8 cellular contexts compared by ENCODE assay signal in genomic region chr7:23470290-23471089, GRCh38. TPM values are rescaled to one million over a fixed set of nuclear protein-coding genes. Genes with fewer than 3 reads are reported as not detected.
DNase-seq lines count a peak whose midpoint lies in the region; ATAC-seq and TF ChIP-seq lines count a peak whose summit lies in the region.

TSS of gene IGF2BP3 (minus strand) at chr7:23470491. CDS start at chr7:23470110, 381 bp downstream.

- H3K9me2 ChIP-seq in GM23338 (ENCODE audit: insufficient read depth): no peaks in the 10 kb centered on the region

- H3K36me3 ChIP-seq in Caco-2 (ENCODE audit: control insufficient read depth, insufficient read depth, low read length) (no peaks in the 10 kb centered on the region), GM23338 (ENCODE audit: insufficient read depth) (no peaks in the 10 kb centered on the region)

- intact Hi-C loops in Caco-2 (cut with micrococcal nuclease; ENCODE audit: unreplicated experiment): loop anchor here (1.0 kb wide), 3 partner anchors 40 to 91 kb away; no protein-coding TSS in a partner anchor
- intact Hi-C loops in activated CD4-positive, alpha-beta T cell treated with anti-CD3 and anti-CD28 coated beads, Interleukin-2, amount 10 ng/mL, durations not matched to agents 24 days and 14 days (cut with micrococcal nuclease): loop anchor here (1.0 to 10.0 kb wide), 4 partner anchors 61 to 1284 kb away; partner anchors contain the start of genes CCDC126, GSDME, NUP42 and TRA2A

- DNase-seq in Caco-2 (peak; percentile 94 to 97), GM23338 (ENCODE audit: low spot score) (peak; percentile 97), NCI-H2171 (lab: John Stamatoyannopoulos, UW) (peak; percentile 71), fibroblast of gingiva (ENCODE audit: low read depth) (peak; percentile 96), progenitor cell of endocrine pancreas (ENCODE audit: low spot score, unreplicated experiment) (peak; percentile 60)
- DNase-seq in activated CD4-positive, alpha-beta T cell treated with anti-CD3 and anti-CD28 coated beads, Interleukin-2, amount 10 ng/mL, durations not matched to agents 24 days and 14 days: peak; percentile 80
- no peak for DNase-seq in NK-92 treated with Interleukin-12 subunit alpha and Interleukin-12 subunit beta, amount 100 ng/mL, for 24 hours (lab: John Stamatoyannopoulos, UW)

- no peaks in the 10 kb centered on the region for H3K9me3 Mint-ChIP-seq in Caco-2 (ENCODE audit: unreplicated experiment)
- H3K9me3 Mint-ChIP-seq in GM23338: peaks cover 7% of the 10 kb centered on the region; the same call in 2 of the 3 replicates
- H3K9me3 Mint-ChIP-seq in activated CD4-positive, alpha-beta T cell treated with anti-CD3 and anti-CD28 coated beads, Interleukin-2, amount 10 ng/mL, durations not matched to agents 24 days and 14 days: no peaks in the 10 kb centered on the region
- no peaks in the 10 kb centered on the region for H3K9me3 Mint-ChIP-seq in progenitor cell of endocrine pancreas (ENCODE audit: low read depth)

- no peaks in the 10 kb centered on the region for H3K27me3 ChIP-seq in Caco-2 (replicated peaks; ENCODE audit: control insufficient read depth, insufficient read depth, low read length)
- H3K27me3 ChIP-seq in GM23338 (ENCODE audit: insufficient read depth): no peaks in the 10 kb centered on the region

- H4K20me1 ChIP-seq in GM23338 (replicated peaks; ENCODE audit: insufficient read depth): no peaks in the 10 kb centered on the region

- H3K4me1 ChIP-seq in Caco-2 (peaks cover 25% of the 10 kb centered on the region), GM23338 (ENCODE audit: insufficient read depth) (peaks cover 15% of the 10 kb centered on the region)

- H3K9me3 ChIP-seq in Caco-2: no peaks in the 10 kb centered on the region

- H3K4me2 ChIP-seq in GM23338: peak within 1 kb of the TSS; percentile 85

- no TSS peak for BruUV-seq in Caco-2 (replicated peaks; lab: Mats Ljungman, UMichigan)

- H3K36me3 Mint-ChIP-seq in Caco-2 (ENCODE audit: insufficient read depth, unreplicated experiment) (peaks cover 71% of the 10 kb centered on the region), GM23338 (ENCODE audit: low read depth) (peaks cover 24% of the 10 kb centered on the region), progenitor cell of endocrine pancreas (ENCODE audit: insufficient read depth) (no peaks in the 10 kb centered on the region)
- no peaks in the 10 kb centered on the region for H3K36me3 Mint-ChIP-seq in activated CD4-positive, alpha-beta T cell treated with anti-CD3 and anti-CD28 coated beads, Interleukin-2, amount 10 ng/mL, durations not matched to agents 24 days and 14 days (ENCODE audit: low read depth)

- H3K4me3 Mint-ChIP-seq in Caco-2 (ENCODE audit: unreplicated experiment): peak within 1 kb of the TSS; percentile 81
- H3K4me3 Mint-ChIP-seq in GM23338: peak within 1 kb of the TSS; percentile 99
- H3K4me3 Mint-ChIP-seq in activated CD4-positive, alpha-beta T cell treated with anti-CD3 and anti-CD28 coated beads, Interleukin-2, amount 10 ng/mL, durations not matched to agents 24 days and 14 days: peak within 1 kb of the TSS; percentile 94
- peak within 1 kb of the TSS; percentile 95 for H3K4me3 Mint-ChIP-seq in progenitor cell of endocrine pancreas (ENCODE audit: low read depth)

- POLR2A ChIA-PET in Caco-2 (lab: Charles Lee): interaction anchor here (0.8 to 1.0 kb wide), 2 partner anchors 9 to 16 kb away, joined by 3 read pairs; no protein-coding TSS in a partner anchor

- H3K27ac Mint-ChIP-seq in Caco-2 (ENCODE audit: unreplicated experiment) (peak within 1 kb of the TSS; percentile 93), GM23338 (peak within 1 kb of the TSS; percentile 96), progenitor cell of endocrine pancreas (peak within 1 kb of the TSS; percentile 98)
- H3K27ac Mint-ChIP-seq in activated CD4-positive, alpha-beta T cell treated with anti-CD3 and anti-CD28 coated beads, Interleukin-2, amount 10 ng/mL, durations not matched to agents 24 days and 14 days: peak within 1 kb of the TSS; percentile 81

- no peak within 1 kb of the TSS for H2AFZ ChIP-seq in GM23338

- TF ChIP-seq CTCF in Caco-2 (IDR thresholded peaks at IDR 0.05; ENCODE audit: insufficient read depth in 1 of 2, low read depth in 1 of 2, low read length in 1 of 2, severe bottlenecking in 1 of 2, unreplicated experiment in 1 of 2) (no peak), GM23338 (conservative IDR thresholded peaks at IDR 0.05; ENCODE audit: low read depth in 2 of 2) (no peak), progenitor cell of endocrine pancreas (IDR thresholded peaks at IDR 0.05; ENCODE audit: unreplicated experiment) (no peak)

- peaks cover 7% of the 10 kb centered on the region; the same call in 1 of the 2 replicates for H3F3A ChIP-seq in GM23338 (replicated peaks; ENCODE audit: low read depth)

- H3K27ac ChIP-seq in GM23338 (ENCODE audit: low read depth): peak within 1 kb of the TSS; percentile 96

- H3K79me2 ChIP-seq in GM23338 (replicated peaks; ENCODE audit: insufficient read depth): peaks cover 65% of the 10 kb centered on the region

- peaks cover 3% of the 10 kb centered on the region for H3K4me1 Mint-ChIP-seq in Caco-2 (ENCODE audit: low read depth, unreplicated experiment)
- peaks cover 15% of the 10 kb centered on the region for H3K4me1 Mint-ChIP-seq in GM23338
- peaks cover 42% of the 10 kb centered on the region for H3K4me1 Mint-ChIP-seq in activated CD4-positive, alpha-beta T cell treated with anti-CD3 and anti-CD28 coated beads, Interleukin-2, amount 10 ng/mL, durations not matched to agents 24 days and 14 days
- peaks cover 35% of the 10 kb centered on the region for H3K4me1 Mint-ChIP-seq in progenitor cell of endocrine pancreas (ENCODE audit: low read depth)

- H3K4me3 ChIP-seq in Caco-2 (ENCODE audit: low read depth, low read length) (peak within 1 kb of the TSS; percentile 84), GM23338 (peak within 1 kb of the TSS; percentile 64)

- ATAC-seq in GM23338 (peak; percentile 13), GM21825 (IDR thresholded peaks at IDR 0.05; ENCODE audit: unreplicated experiment) (no peak)

- no peaks in the 10 kb centered on the region for H3K27me3 Mint-ChIP-seq in Caco-2 (ENCODE audit: insufficient read depth, unreplicated experiment)
- peaks cover 20% of the 10 kb centered on the region for H3K27me3 Mint-ChIP-seq in GM23338 (ENCODE audit: insufficient read depth, low read depth, poor library complexity)
- H3K27me3 Mint-ChIP-seq in activated CD4-positive, alpha-beta T cell treated with anti-CD3 and anti-CD28 coated beads, Interleukin-2, amount 10 ng/mL, durations not matched to agents 24 days and 14 days: peaks cover 66% of the 10 kb centered on the region
- H3K27me3 Mint-ChIP-seq in progenitor cell of endocrine pancreas: no peaks in the 10 kb centered on the region

- CTCF ChIA-PET in Caco-2 (lab: Charles Lee): interaction anchor here (1.8 kb wide), 1 partner anchor 74 kb away, joined by 5 read pairs; no protein-coding TSS in a partner anchor

RNA-seq across cellular contexts. Expression of gene IGF2BP3, which starts in this region (rescaled TPM):
- total RNA-seq in Caco-2 (2022) (124 and 127 TPM in 2 replicates), progenitor cell of endocrine pancreas (96.9 and 107 TPM in 2 replicates)
- total RNA-seq in GM23338 (2014; rRNA removed; shearing (Covaris generic)): 183 and 209 TPM in 2 replicates
- polyA plus RNA-seq in GM23338 (2016; fragmentation: Nextera tagmentation; extraction: Ambion mirVana): 47.1 and 52.0 TPM in 2 replicates
- 2.2 and 2.7 TPM in 2 replicates for total RNA-seq in activated CD4-positive, alpha-beta T cell treated with anti-CD3 and anti-CD28 coated beads, Interleukin-2, amount 10 ng/mL, durations not matched to agents 24 days and 14 days

Comparison
In these comparisons a context has a peak if more than half of its experiments do, and no peak if none do; other contexts are left out.
1. RNA of gene IGF2BP3 (total RNA-seq): 183 to 209 TPM in GM23338, 124 to 127 TPM in Caco-2 and 96.9 to 107 TPM in progenitor cell of endocrine pancreas; 2.2 to 2.7 TPM in activated CD4-positive, alpha-beta T cell treated with anti-CD3 and anti-CD28 coated beads, Interleukin-2, amount 10 ng/mL, durations not matched to agents 24 days and 14 days; every median in the first group is over 10 times any median in the second.
2. Peak in every context shown above with its lines, with median percentiles within 50 percentile points of each other: H3K27ac Mint-ChIP-seq and H3K4me3 Mint-ChIP-seq.